Comparison of ENCODE assay signal across 29 cellular contexts in genomic region chr18:27749189-27749588, GRCh38.
DNase-seq lines count a peak whose midpoint lies in the region; ATAC-seq and TF ChIP-seq lines count a peak whose summit lies in the region.
"Had no signal": no experiment of that assay in that cellular context is flagged by ENCODE, and none has a peak within 500 bp of the region (broad histone marks: within the 10 kb centered on the region; RNA-seq: fewer than 3 reads in every experiment).

No MANE protein-coding gene starts in this region.

- no peak overlapping the region for H3K9ac ChIP-seq in neural progenitor cell
- H3K9ac ChIP-seq: KMS-11 had no signal

- H3K4me2 ChIP-seq in neural progenitor cell, result peak overlapping the region; percentile 44
- H3K4me2 ChIP-seq: KMS-11 had no signal

- H3K27ac ChIP-seq in neural progenitor cell (no peak overlapping the region), thyroid gland (no peak overlapping the region)
- H3K27ac ChIP-seq: 22Rv1, KMS-11, SJSA1 had no signal

- H3K27me3 ChIP-seq in neural progenitor cell, result no peaks in the 10 kb centered on the region
- no peaks in the 10 kb centered on the region for H3K27me3 ChIP-seq in thyroid gland
- H3K27me3 ChIP-seq: BE2C, SJSA1 had no signal

- H3K79me2 ChIP-seq in neural progenitor cell (ENCODE audit: low read depth), result no peaks in the 10 kb centered on the region

- peaks cover 9% of the 10 kb centered on the region for H3K36me3 Mint-ChIP-seq in neural progenitor cell
- H3K36me3 Mint-ChIP-seq: CD14-positive monocyte; CD8-positive, alpha-beta memory T cell had no signal

- H2AFZ ChIP-seq in neural progenitor cell (replicated peaks), result no peak overlapping the region

- TF ChIP-seq CTCF in neural progenitor cell (IDR thresholded peaks at IDR 0.05) (no peak), thyroid gland (IDR thresholded peaks at IDR 0.05) (no peak)

- H3K27ac Mint-ChIP-seq in neural progenitor cell, result peak overlapping the region; percentile 5
- H3K27ac Mint-ChIP-seq: CD14-positive monocyte had no signal

- DNase-seq in NCI-H82 treated with DMSO at 0.1 percent for 48 hours (lab: John Stamatoyannopoulos, UW; ENCODE audit: unreplicated experiment), result peak; percentile 9
- DNase-seq in NCI-H82 (lab: John Stamatoyannopoulos, UW), result no peak
- DNase-seq in iPS-NIHi11 (ENCODE audit: low spot score), result peak; percentile 10
- peak; percentile 37 for DNase-seq in neural progenitor cell (ENCODE audit: low spot score)
- DNase-seq in thyroid gland, result peak; percentile 12 to 26
- no peak for DNase-seq in NCI-H446 (lab: John Stamatoyannopoulos, UW)
- DNase-seq: ACHN; BE2C; CD8-positive, alpha-beta memory T cell; DMS 273 treated with DMSO at 0.1 percent for 48 hours; DMS79; EL; GDM1; IMR-90; NCI-H1092; NCI-H1417 treated with DMSO at 0.1 percent for 48 hours; NCI-H2081 treated with DMSO at 0.1 percent for 48 hours; NCI-H2171; NCI-H510A treated with DMSO at 0.1 percent for 48 hours; Right ventricle myocardium superior; RPMI8226 had no signal

- no peak for TF ChIP-seq POLR2A in thyroid gland (IDR thresholded peaks at IDR 0.05)

- H3K4me3 Mint-ChIP-seq in neural progenitor cell, result no peak overlapping the region
- H3K4me3 Mint-ChIP-seq: CD14-positive monocyte; CD8-positive, alpha-beta memory T cell had no signal

- peaks cover 23% of the 10 kb centered on the region for H3K4me1 Mint-ChIP-seq in neural progenitor cell
- H3K4me1 Mint-ChIP-seq: CD14-positive monocyte; CD8-positive, alpha-beta memory T cell had no signal

- intact Hi-C loops in thyroid gland (cut with DNase I), result no loop called here

- H3K36me3 ChIP-seq in neural progenitor cell, result no peaks in the 10 kb centered on the region
- no peaks in the 10 kb centered on the region for H3K36me3 ChIP-seq in thyroid gland
- H3K36me3 ChIP-seq: BE2C, SJSA1 had no signal

- peaks cover 11% of the 10 kb centered on the region for H3F3A ChIP-seq in neural progenitor cell (ENCODE audit: low read depth)

- peaks cover 6% of the 10 kb centered on the region for H3K27me3 Mint-ChIP-seq in neural progenitor cell (ENCODE audit: insufficient read depth, low read depth)
- H3K27me3 Mint-ChIP-seq: CD8-positive, alpha-beta memory T cell had no signal

- peaks cover 8% of the 10 kb centered on the region for H3K9me3 Mint-ChIP-seq in neural progenitor cell

- H4K20me1 ChIP-seq in neural progenitor cell (ENCODE audit: low read depth), result no peaks in the 10 kb centered on the region

- ATAC-seq in GM18870 (IDR thresholded peaks at IDR 0.05; ENCODE audit: unreplicated experiment) (no peak), GM21381 (IDR thresholded peaks at IDR 0.05; ENCODE audit: unreplicated experiment) (no peak)
- ATAC-seq: GM12878, HCT116 had no signal

- H3K4me3 ChIP-seq in neural progenitor cell (no peak overlapping the region), thyroid gland (replicated peaks in 1 of 3) (no peak overlapping the region)
- H3K4me3 ChIP-seq: GM12878, SJSA1 had no signal

- no peaks in the 10 kb centered on the region for H3K9me3 ChIP-seq in neural progenitor cell (ENCODE audit: low read depth)
- no peaks in the 10 kb centered on the region for H3K9me3 ChIP-seq in thyroid gland
- H3K9me3 ChIP-seq: BE2C, SJSA1 had no signal

- 30 to 39% methylated on average over 3 of the region's 3 CpGs for WGBS in thyroid gland, 2 donors

- peaks cover 20% of the 10 kb centered on the region for H3K4me1 ChIP-seq in neural progenitor cell
- no peaks in the 10 kb centered on the region for H3K4me1 ChIP-seq in thyroid gland
- H3K4me1 ChIP-seq: BE2C, SJSA1 had no signal

Comparison
In these comparisons a context has a peak if more than half of its experiments do, and no peak if none do; other contexts are left out.
1. DNase-seq: peak in NCI-H82 treated with DMSO at 0.1 percent for 48 hours (single experiment), iPS-NIHi11 (single experiment), neural progenitor cell (single experiment) and thyroid gland (2 of 2); none in NCI-H82 (single experiment) and NCI-H446 (0 of 2).